8 cellular contexts compared by ENCODE assay signal in the genomic region with DNA sequence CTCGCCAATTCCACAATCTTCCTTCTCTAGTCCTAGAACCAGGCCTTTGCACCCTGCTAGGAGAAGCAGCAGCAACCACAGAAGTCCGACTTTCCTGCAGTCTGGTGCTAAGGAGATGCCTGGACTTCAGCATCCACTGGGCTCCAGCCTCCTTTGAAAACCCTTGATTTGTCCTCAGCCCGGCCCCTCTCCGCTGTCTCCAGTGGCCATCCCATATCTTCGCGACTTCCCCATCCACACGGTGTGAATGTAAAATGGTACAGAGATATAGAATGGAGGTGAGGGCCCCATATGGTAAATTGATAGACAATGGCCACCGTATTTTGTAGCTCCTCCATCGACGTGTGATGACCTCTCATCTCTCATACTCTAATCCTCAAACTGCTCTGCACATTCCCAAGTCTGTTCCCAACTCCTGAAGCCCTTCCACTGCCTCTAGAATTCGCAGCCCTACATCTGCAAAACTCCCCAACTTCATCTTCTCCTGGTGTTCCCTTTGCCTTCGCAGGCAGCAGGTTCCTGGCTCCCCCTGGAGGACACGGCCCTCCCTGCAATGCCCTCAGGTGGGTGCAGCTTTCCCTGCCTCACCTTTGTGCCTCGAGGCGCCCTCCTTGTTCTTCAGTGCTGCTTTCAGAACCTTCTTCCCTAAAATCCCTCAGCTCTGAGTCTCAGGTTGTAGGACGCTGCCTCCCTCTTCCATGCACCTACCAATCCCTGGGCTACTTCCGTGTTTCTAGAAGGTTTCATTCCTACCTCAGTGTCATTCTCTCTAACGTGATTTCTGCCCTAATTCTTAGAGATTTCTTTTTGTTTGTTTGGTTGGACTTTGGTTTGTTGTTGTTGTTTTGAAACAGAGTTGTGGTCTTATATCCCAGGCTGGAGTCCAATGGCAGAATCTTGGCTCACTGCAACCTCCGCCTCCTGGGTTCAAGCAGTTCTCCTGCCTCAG.
DNase-seq lines count a peak whose midpoint lies in the region; ATAC-seq and TF ChIP-seq lines count a peak whose summit lies in the region.

No MANE protein-coding gene starts in this region.

- no peak for ATAC-seq in HG02885 (IDR thresholded peaks at IDR 0.05; ENCODE audit: poor library complexity, unreplicated experiment)

- H3K27ac ChIP-seq in neutrophil (no peak overlapping the region), tibial artery (no peak overlapping the region)

- H3K27me3 ChIP-seq in neutrophil (peaks cover 14% of the 10 kb centered on the region), tibial artery (peaks cover 0 to 14% of the 10 kb centered on the region in 2 donors)

- peaks cover 12 to 14% of the 10 kb centered on the region in 2 experiments for H3K4me1 ChIP-seq in neutrophil (ENCODE audit: control insufficient read depth in 1 of 2, insufficient read depth in 1 of 2, low read depth in 1 of 2, low read length in 1 of 2)
- peaks cover 0 to 7% (median 0%) of the 10 kb centered on the region in 4 donors for H3K4me1 ChIP-seq in tibial artery

- H3K36me3 ChIP-seq in neutrophil (no peaks in the 10 kb centered on the region), tibial artery (no peaks in the 10 kb centered on the region)

- DNase-seq in NCI-H345 (lab: John Stamatoyannopoulos, UW) = peak; percentile 1
- DNase-seq in NCI-H345 treated with DMSO at 0.1 percent for 48 hours (lab: John Stamatoyannopoulos, UW; ENCODE audit: unreplicated experiment) = no peak
- peak; percentile 7 to 67 for DNase-seq in NCI-H526 (lab: John Stamatoyannopoulos, UW)
- DNase-seq in activated CD8-positive, alpha-beta memory T cell treated with anti-CD3 and anti-CD28 coated beads, Interleukin-2, amount 50 U/mL, for 48 hours = peak; percentile 86
- DNase-seq in erythroblast (lab: John Stamatoyannopoulos, UW) = peak; percentile 29 to 78
- no peak for DNase-seq in tibial artery

- H3K9me3 ChIP-seq in neutrophil = no peaks in the 10 kb centered on the region
- no peaks in the 10 kb centered on the region for H3K9me3 ChIP-seq in tibial artery

- intact Hi-C loops in tibial artery (cut with DNase I; ENCODE audit: low total_unique reads) = loop anchor here (5.0 kb wide), 1 partner anchor 89 kb away; no protein-coding TSS in a partner anchor

- TF ChIP-seq POLR2A in erythroblast (IDR thresholded peaks at IDR 0.05; ENCODE audit: low read length) = no peak

- TF ChIP-seq CTCF in neutrophil (IDR thresholded peaks at IDR 0.05) = peak; percentile 59
- TF ChIP-seq CTCF in tibial artery (IDR thresholded peaks at IDR 0.05) = peak; percentile 61 to 66

- no peak overlapping the region for H3K4me3 ChIP-seq in neutrophil (ENCODE audit: low read depth in 1 of 2, low read length in 1 of 2)
- no peak overlapping the region for H3K4me3 ChIP-seq in tibial artery

Comparison
In these comparisons a context has a peak if more than half of its experiments do, and no peak if none do; other contexts are left out.
1. DNase-seq: peak in NCI-H345 (single experiment), NCI-H526 (2 of 2), activated CD8-positive, alpha-beta memory T cell treated with anti-CD3 and anti-CD28 coated beads, Interleukin-2, amount 50 U/mL, for 48 hours (single experiment) and erythroblast (2 of 2); none in NCI-H345 treated with DMSO at 0.1 percent for 48 hours (single experiment) and tibial artery (0 of 2).